Comparison of ENCODE assay signal across 16 cellular contexts in the genomic region with DNA sequence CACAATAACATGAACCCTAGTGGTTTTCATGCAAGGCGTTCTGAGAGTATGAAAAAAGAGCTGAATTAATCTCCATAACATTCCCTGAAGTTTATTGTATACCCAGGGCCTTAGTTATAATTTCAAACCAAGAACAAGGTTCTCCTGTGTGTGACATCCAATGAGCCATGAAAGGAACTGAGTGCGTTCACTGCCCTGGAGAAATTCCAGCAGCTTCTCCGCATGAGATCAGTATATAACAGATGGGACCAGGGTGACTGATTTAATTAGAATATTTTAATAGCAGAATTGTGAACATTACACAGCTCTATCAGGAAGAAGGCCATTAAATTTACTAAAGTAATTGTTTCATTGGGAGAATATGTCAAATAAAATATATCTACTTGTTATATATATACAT.
"Had no signal": no experiment of that assay in that cellular context is flagged by ENCODE, and none has a peak within 500 bp of the region (broad histone marks: within the 10 kb centered on the region; RNA-seq: fewer than 3 reads in every experiment).

No MANE protein-coding gene starts in this region.

- H3K27me3 ChIP-seq: cardiac muscle cell, foreskin keratinocyte, left lung, right lobe of liver, tibial nerve, uterus had no signal

- H3K4me3 Mint-ChIP-seq: stimulated activated naive CD8-positive, alpha-beta T cell treated with anti-CD3 and anti-CD28 coated beads, Interleukin-15, Interleukin-2, amounts not matched to agents 100 ng/mL and 50 ng/mL, for 24 hours had no signal

- H3K36me3 ChIP-seq: cardiac muscle cell, left lung, right lobe of liver, tibial nerve, uterus had no signal

- H3K36me3 Mint-ChIP-seq: activated naive CD4-positive, alpha-beta T cell treated with anti-CD3 and anti-CD28 coated beads, Interleukin-2, amount 50 U/mL, for 72 hours had no signal

- H3K27ac Mint-ChIP-seq: activated naive CD4-positive, alpha-beta T cell treated with anti-CD3 and anti-CD28 coated beads, Interleukin-2, amount 50 U/mL, for 72 hours; stimulated activated naive CD8-positive, alpha-beta T cell treated with anti-CD3 and anti-CD28 coated beads, Interleukin-15, Interleukin-2, amounts not matched to agents 100 ng/mL and 50 ng/mL, for 24 hours had no signal

- H3K27ac ChIP-seq: cardiac muscle cell, foreskin keratinocyte, left lung, psoas muscle, right lobe of liver, tibial nerve, uterus had no signal

- H3K4me3 ChIP-seq: cardiac muscle cell, left lung, psoas muscle, right lobe of liver, tibial nerve, uterus had no signal

- H3K9me3 ChIP-seq: psoas muscle, right lobe of liver, tibial nerve, uterus had no signal

- H3K4me1 ChIP-seq: foreskin keratinocyte, left lung, psoas muscle, right lobe of liver, tibial nerve, uterus had no signal

- DNase-seq: activated CD4-positive, alpha-beta T cell treated with anti-CD3 and anti-CD28 coated beads, Interleukin-2, amount 50 U/mL, for 4 hours; activated gamma-delta T cell treated with Interleukin-2 at 50 U/mL for 16 hours; foreskin keratinocyte; hypothalamus; left lung; psoas muscle; right lobe of liver; small intestine; stimulated activated CD4-positive, alpha-beta T cell treated with anti-CD3 and anti-CD28 coated beads, Interleukin-15, amount 100 ng/mL, for 24 hours; stimulated activated CD4-positive, alpha-beta T cell treated with anti-CD3 and anti-CD28 coated beads, Interleukin-2, amount 100 ng/mL, for 48 hours; T-helper 2 cell; uterus had no signal

- H3K27me3 Mint-ChIP-seq: stimulated activated naive CD8-positive, alpha-beta T cell treated with anti-CD3 and anti-CD28 coated beads, Interleukin-15, Interleukin-2, amounts not matched to agents 100 ng/mL and 50 ng/mL, for 24 hours had no signal
